In the genomic region with DNA sequence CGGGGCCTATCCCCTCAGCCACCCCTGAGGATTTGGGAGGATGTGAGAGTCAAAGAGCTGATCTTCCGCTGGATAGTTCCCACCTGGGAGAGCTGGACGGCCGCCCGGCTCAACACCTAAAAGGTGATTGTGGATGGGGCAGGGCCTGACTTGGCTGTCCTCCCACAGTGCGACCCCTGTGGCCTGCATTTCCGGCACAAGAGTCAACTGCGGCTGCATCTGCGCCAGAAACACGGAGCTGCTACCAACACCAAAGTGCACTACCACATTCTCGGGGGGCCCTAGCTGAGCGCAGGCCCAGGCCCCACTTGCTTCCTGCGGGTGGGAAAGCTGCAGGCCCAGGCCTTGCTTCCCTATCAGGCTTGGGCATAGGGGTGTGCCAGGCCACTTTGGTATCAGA, we compare ENCODE assay signal across 25 cellular contexts. TPM values are rescaled to one million over a fixed set of nuclear protein-coding genes. Genes with fewer than 3 reads are reported as not detected.
DNase-seq lines count a peak whose midpoint lies in the region; ATAC-seq, FAIRE-seq and TF ChIP-seq lines count a peak whose summit lies in the region.
"Had no signal": no experiment of that assay in that cellular context is flagged by ENCODE, and none has a peak within 500 bp of the region (broad histone marks: within the 10 kb centered on the region; RNA-seq: fewer than 3 reads in every experiment).

No MANE protein-coding gene starts in this region.

- no peak overlapping the region for H3K4me3 Mint-ChIP-seq in activated CD4-positive, alpha-beta T cell treated with anti-CD3 and anti-CD28 coated beads, Interleukin-2, amount 10 ng/mL, durations not matched to agents 24 days and 14 days
- H3K4me3 Mint-ChIP-seq in activated CD4-positive, alpha-beta T cell treated with anti-CD3 and anti-CD28 coated beads, Interleukin-2, amount 10 ng/mL, durations not matched to agents 7 days and 5 days = no peak overlapping the region
- H3K4me3 Mint-ChIP-seq in stimulated activated effector memory CD8-positive, alpha-beta T cell treated with anti-CD3 and anti-CD28 coated beads, Interleukin-12 subunit alpha, Interleukin-12 subunit beta, amount 100 ng/mL, for 72 hours = no peak overlapping the region
- H3K4me3 Mint-ChIP-seq: activated T-cell treated with anti-CD3 and anti-CD28 coated beads, Interleukin-2, amount 50 U/mL, for 4 hours had no signal

- no peaks in the 10 kb centered on the region for H3K27me3 ChIP-seq in endothelial cell of umbilical vein (ENCODE audit: control insufficient read depth in 2 of 2, insufficient read depth in 2 of 2, low read length in 2 of 2)
- H3K27me3 ChIP-seq: breast epithelium, colonic mucosa had no signal

- dilution Hi-C loops in endothelial cell of umbilical vein (cut with MboI; ENCODE audit: extremely low pct_ligation_motif_present, low sequenced_read_pairs) = no loop called here

- TF ChIP-seq CTCF in endothelial cell of umbilical vein (IDR thresholded peaks at IDR 0.05; ENCODE audit: extremely low read depth in 1 of 2, insufficient read depth in 1 of 2, low read depth in 1 of 2, low read length in 2 of 2) = no peak

- POLR2A ChIA-PET in activated CD4-positive, alpha-beta T cell treated with anti-CD3 and anti-CD28 coated beads, Interleukin-2, amount 10 ng/mL, durations not matched to agents 7 days and 5 days (lab: Charles Lee) = no interaction called here
- POLR2A ChIA-PET in endothelial cell of umbilical vein (lab: Charles Lee) = interaction anchor here (1.2 to 1.7 kb wide), 2 partner anchors 8 to 10 kb away, joined by 3 to 8 read pairs; partner anchors contain the start of gene SLC16A13

- peaks cover 6% of the 10 kb centered on the region for H3K9me3 Mint-ChIP-seq in activated CD4-positive, alpha-beta T cell treated with anti-CD3 and anti-CD28 coated beads, Interleukin-2, amount 10 ng/mL, durations not matched to agents 24 days and 14 days
- H3K9me3 Mint-ChIP-seq in activated CD4-positive, alpha-beta T cell treated with anti-CD3 and anti-CD28 coated beads, Interleukin-2, amount 10 ng/mL, durations not matched to agents 7 days and 5 days = peaks cover 8% of the 10 kb centered on the region
- H3K9me3 Mint-ChIP-seq in stimulated activated effector memory CD8-positive, alpha-beta T cell treated with anti-CD3 and anti-CD28 coated beads, Interleukin-12 subunit alpha, Interleukin-12 subunit beta, amount 100 ng/mL, for 72 hours = no peaks in the 10 kb centered on the region
- H3K9me3 Mint-ChIP-seq: activated T-cell treated with anti-CD3 and anti-CD28 coated beads, Interleukin-2, amount 50 U/mL, for 4 hours had no signal

- peaks cover 63% of the 10 kb centered on the region for H3K4me1 ChIP-seq in endothelial cell of umbilical vein (ENCODE audit: control insufficient read depth, extremely low read depth, insufficient read depth, low read length)
- H3K4me1 ChIP-seq: breast epithelium, colonic mucosa had no signal

- CTCF ChIA-PET in activated CD4-positive, alpha-beta T cell treated with anti-CD3 and anti-CD28 coated beads, Interleukin-2, amount 10 ng/mL, durations not matched to agents 7 days and 5 days (lab: Charles Lee) = no interaction called here
- CTCF ChIA-PET in endothelial cell of umbilical vein (lab: Charles Lee) = interaction anchor here (0.6 to 1.4 kb wide), 8 partner anchors 8 to 189 kb away, joined by 3 to 7 read pairs (median 3); partner anchors contain the start of gene SLC16A13

- ATAC-seq in stimulated activated effector memory CD8-positive, alpha-beta T cell treated with anti-CD3 and anti-CD28 coated beads, Interleukin-12 subunit alpha, Interleukin-12 subunit beta, amount 100 ng/mL, for 72 hours = no peak
- ATAC-seq: activated T-cell treated with anti-CD3 and anti-CD28 coated beads, Interleukin-2, amount 50 U/mL, for 4 hours; left lobe of liver had no signal

- FAIRE-seq in endothelial cell of umbilical vein (lab: Jason Lieb, UNC) = no peak
- FAIRE-seq: endometrium had no signal

- no peak overlapping the region for H3K9ac ChIP-seq in endothelial cell of umbilical vein (replicated peaks; ENCODE audit: extremely low read depth, insufficient read depth, low read length)

- H3K36me3 Mint-ChIP-seq in activated CD4-positive, alpha-beta T cell treated with anti-CD3 and anti-CD28 coated beads, Interleukin-2, amount 10 ng/mL, durations not matched to agents 24 days and 14 days (ENCODE audit: low read depth) = peaks cover 7% of the 10 kb centered on the region
- peaks cover 8% of the 10 kb centered on the region for H3K36me3 Mint-ChIP-seq in activated CD4-positive, alpha-beta T cell treated with anti-CD3 and anti-CD28 coated beads, Interleukin-2, amount 10 ng/mL, durations not matched to agents 7 days and 5 days (ENCODE audit: low read depth)
- peaks cover 16% of the 10 kb centered on the region for H3K36me3 Mint-ChIP-seq in stimulated activated effector memory CD8-positive, alpha-beta T cell treated with anti-CD3 and anti-CD28 coated beads, Interleukin-12 subunit alpha, Interleukin-12 subunit beta, amount 100 ng/mL, for 72 hours

- peaks cover 31 to 42% of the 10 kb centered on the region in 2 experiments for H3K36me3 ChIP-seq in endothelial cell of umbilical vein (ENCODE audit: control insufficient read depth in 2 of 2, extremely low read depth in 1 of 2, insufficient read depth in 2 of 2, low read length in 2 of 2)
- H3K36me3 ChIP-seq: breast epithelium, colonic mucosa had no signal

- no peaks in the 10 kb centered on the region for H4K20me1 ChIP-seq in endothelial cell of umbilical vein (replicated peaks; ENCODE audit: control insufficient read depth, extremely low read depth, insufficient read depth, low read length)

- no peaks in the 10 kb centered on the region for H3K9me3 ChIP-seq in endothelial cell of umbilical vein (replicated peaks; ENCODE audit: control insufficient read depth, insufficient read depth, low read length)
- H3K9me3 ChIP-seq: breast epithelium, colonic mucosa had no signal

- H3K79me2 ChIP-seq in endothelial cell of umbilical vein (ENCODE audit: control insufficient read depth, insufficient read depth, low read length) = peaks cover 53% of the 10 kb centered on the region

- H3K4me1 Mint-ChIP-seq in activated CD4-positive, alpha-beta T cell treated with anti-CD3 and anti-CD28 coated beads, Interleukin-2, amount 10 ng/mL, durations not matched to agents 24 days and 14 days = peaks cover 53% of the 10 kb centered on the region
- peaks cover 60% of the 10 kb centered on the region for H3K4me1 Mint-ChIP-seq in activated CD4-positive, alpha-beta T cell treated with anti-CD3 and anti-CD28 coated beads, Interleukin-2, amount 10 ng/mL, durations not matched to agents 7 days and 5 days
- H3K4me1 Mint-ChIP-seq in stimulated activated effector memory CD8-positive, alpha-beta T cell treated with anti-CD3 and anti-CD28 coated beads, Interleukin-12 subunit alpha, Interleukin-12 subunit beta, amount 100 ng/mL, for 72 hours = peaks cover 55% of the 10 kb centered on the region

- peak; percentile 51 for TF ChIP-seq POLR2A in endothelial cell of umbilical vein (IDR thresholded peaks at IDR 0.05; ENCODE audit: low read depth, low read length)

- H3K4me2 ChIP-seq in endothelial cell of umbilical vein (ENCODE audit: insufficient read depth, low read length) = peak overlapping the region; percentile 42
- H3K4me2 ChIP-seq: smooth muscle cell had no signal

- no peaks in the 10 kb centered on the region for H3K9me1 ChIP-seq in endothelial cell of umbilical vein (replicated peaks; ENCODE audit: control insufficient read depth, extremely low read depth, insufficient read depth, low read length)

- no TSS peak for BruUV-seq in endothelial cell of umbilical vein (replicated peaks; lab: Mats Ljungman, UMichigan)

- H3K27ac Mint-ChIP-seq in activated CD4-positive, alpha-beta T cell treated with anti-CD3 and anti-CD28 coated beads, Interleukin-2, amount 10 ng/mL, durations not matched to agents 24 days and 14 days = peak overlapping the region; percentile 48
- no peak overlapping the region for H3K27ac Mint-ChIP-seq in activated CD4-positive, alpha-beta T cell treated with anti-CD3 and anti-CD28 coated beads, Interleukin-2, amount 10 ng/mL, durations not matched to agents 7 days and 5 days
- peak overlapping the region; percentile 86 for H3K27ac Mint-ChIP-seq in stimulated activated effector memory CD8-positive, alpha-beta T cell treated with anti-CD3 and anti-CD28 coated beads, Interleukin-12 subunit alpha, Interleukin-12 subunit beta, amount 100 ng/mL, for 72 hours

- no peak overlapping the region for H2AFZ ChIP-seq in endothelial cell of umbilical vein (ENCODE audit: low read depth, low read length)

- peak overlapping the region; percentile 98 for H3K27ac ChIP-seq in endothelial cell of umbilical vein (ENCODE audit: insufficient read depth, low read depth, low read length)
- H3K27ac ChIP-seq in substantia nigra (ENCODE audit: low read depth, low read length, poor library complexity, severe bottlenecking) = no peak overlapping the region
- H3K27ac ChIP-seq: colonic mucosa had no signal

- intact Hi-C loops in activated CD4-positive, alpha-beta T cell treated with anti-CD3 and anti-CD28 coated beads, Interleukin-2, amount 10 ng/mL, durations not matched to agents 24 days and 14 days (cut with micrococcal nuclease) = no loop called here
- intact Hi-C loops in endothelial cell of umbilical vein (cut with micrococcal nuclease) = loop anchor here (10.0 kb wide), 1 partner anchor 827 kb away; the partner anchor contains the start of genes CYB5D1, NAA38 and TMEM88

- no peak for DNase-seq in activated CD4-positive, alpha-beta T cell treated with anti-CD3 and anti-CD28 coated beads, Interleukin-2, amount 10 ng/mL, durations not matched to agents 24 days and 14 days
- no peak for DNase-seq in activated CD4-positive, alpha-beta T cell treated with anti-CD3 and anti-CD28 coated beads, Interleukin-2, amount 10 ng/mL, durations not matched to agents 7 days and 5 days
- DNase-seq in endothelial cell of umbilical vein (ENCODE audit: low read depth, low spot score) (no peak), substantia nigra (lab: John Stamatoyannopoulos, UW) (no peak), DMS53 treated with DMSO at 0.1 percent for 48 hours (lab: John Stamatoyannopoulos, UW; ENCODE audit: unreplicated experiment) (no peak)
- DNase-seq in stimulated activated effector memory CD8-positive, alpha-beta T cell treated with anti-CD3 and anti-CD28 coated beads, Interleukin-12 subunit alpha, Interleukin-12 subunit beta, amount 100 ng/mL, for 72 hours (ENCODE audit: low spot score in 2 of 2) = no peak
- DNase-seq: 8988T; activated CD4-positive, CD25-positive, alpha-beta regulatory T cell treated with anti-CD3 and anti-CD28 coated beads, Interleukin-2, amount 50 U/mL, for 72 hours; activated naive CD4-positive, alpha-beta T cell treated with Interleukin-2 at 50 U/mL for 16 hours; activated T-cell treated with anti-CD3 and anti-CD28 coated beads, Interleukin-2, amount 50 U/mL, for 4 hours; amniotic stem cell; colonic mucosa; DMS53; H7; NCI-H1105 treated with DMSO at 0.1 percent for 48 hours; NCI-H2029 treated with DMSO at 0.1 percent for 48 hours; NCI-H226; NCI-H748 treated with DMSO at 0.1 percent for 48 hours; stimulated activated CD4-positive, alpha-beta T cell treated with anti-CD3 and anti-CD28 coated beads, Interleukin-2, amount 100 ng/mL, for 48 hours; stimulated activated naive CD4-positive, alpha-beta T cell had no signal

- H3K27me3 Mint-ChIP-seq in activated CD4-positive, alpha-beta T cell treated with anti-CD3 and anti-CD28 coated beads, Interleukin-2, amount 10 ng/mL, durations not matched to agents 24 days and 14 days = no peaks in the 10 kb centered on the region
- H3K27me3 Mint-ChIP-seq in activated CD4-positive, alpha-beta T cell treated with anti-CD3 and anti-CD28 coated beads, Interleukin-2, amount 10 ng/mL, durations not matched to agents 7 days and 5 days = peaks cover 4% of the 10 kb centered on the region

- peak overlapping the region in 1 of 3 experiments; percentile 9 for H3K4me3 ChIP-seq in endothelial cell of umbilical vein (replicated peaks in 1 of 3; ENCODE audit: insufficient read depth in 1 of 3, low read depth in 1 of 3, low read length in 3 of 3)
- H3K4me3 ChIP-seq: breast epithelium, colonic mucosa, smooth muscle cell had no signal

RNA-seq across cellular contexts. Expression of gene BCL6B, which starts 4.5 kb away (rescaled TPM):
- 0.90 and 0.91 TPM in 2 replicates for total RNA-seq in activated CD4-positive, alpha-beta T cell treated with anti-CD3 and anti-CD28 coated beads, Interleukin-2, amount 10 ng/mL, durations not matched to agents 24 days and 14 days
- under 1 TPM; 0.40 TPM for total RNA-seq in activated CD4-positive, alpha-beta T cell treated with anti-CD3 and anti-CD28 coated beads, Interleukin-2, amount 10 ng/mL, durations not matched to agents 7 days and 5 days
- 160 and 163 TPM in 2 replicates for total RNA-seq in endothelial cell of umbilical vein
- 93.5 and 94.5 TPM in 2 replicates for polyA plus RNA-seq in endothelial cell of umbilical vein
- polyA plus RNA-seq in endothelial cell of umbilical vein (2011; cell fraction: cytosol; rRNA removed) = 43.3 and 56.6 TPM in 2 replicates
- 146 and 202 TPM in 2 replicates for polyA plus RNA-seq in endothelial cell of umbilical vein (2011; cell fraction: nucleus; rRNA removed)
- 100 and 123 TPM in 2 replicates for polyA plus RNA-seq in endothelial cell of umbilical vein (2012)
- 66.4 and 74.7 TPM in 2 replicates for polyA minus RNA-seq in endothelial cell of umbilical vein
- not detected for polyA minus RNA-seq in endothelial cell of umbilical vein (2011; cell fraction: cytosol; rRNA and poly(A)+ RNA removed)
- 69.6 and 113 TPM in 2 replicates for polyA minus RNA-seq in endothelial cell of umbilical vein (2011; cell fraction: nucleus; rRNA and poly(A)+ RNA removed)
- total RNA-seq: M059J, smooth muscle cell had no signal
- polyA plus RNA-seq: smooth muscle cell had no signal

RNA-seq across cellular contexts. Expression of gene SLC16A13, which starts 8.5 kb away (rescaled TPM):
- total RNA-seq in activated CD4-positive, alpha-beta T cell treated with anti-CD3 and anti-CD28 coated beads, Interleukin-2, amount 10 ng/mL, durations not matched to agents 24 days and 14 days = 12.4 and 13.5 TPM in 2 replicates
- total RNA-seq in activated CD4-positive, alpha-beta T cell treated with anti-CD3 and anti-CD28 coated beads, Interleukin-2, amount 10 ng/mL, durations not matched to agents 7 days and 5 days = 10 to 100 TPM; 18.0 to 19.1 TPM
- total RNA-seq in endothelial cell of umbilical vein = 18.6 and 24.7 TPM in 2 replicates
- polyA plus RNA-seq in endothelial cell of umbilical vein = 16.8 and 18.4 TPM in 2 replicates
- 6.4 and 8.0 TPM in 2 replicates for polyA plus RNA-seq in endothelial cell of umbilical vein (2011; cell fraction: cytosol; rRNA removed)
- polyA plus RNA-seq in endothelial cell of umbilical vein (2011; cell fraction: nucleus; rRNA removed) = 8.8 and 10.8 TPM in 2 replicates
- polyA plus RNA-seq in endothelial cell of umbilical vein (2012) = 7.9 and 12.0 TPM in 2 replicates
- polyA minus RNA-seq in endothelial cell of umbilical vein = 13.8 and 17.9 TPM in 2 replicates
- 1.8 TPM for polyA minus RNA-seq in endothelial cell of umbilical vein (2011; cell fraction: cytosol; rRNA and poly(A)+ RNA removed)
- 5.2 and 6.5 TPM in 2 replicates for polyA minus RNA-seq in endothelial cell of umbilical vein (2011; cell fraction: nucleus; rRNA and poly(A)+ RNA removed)

RNA-seq across cellular contexts. Expression of gene RNASEK, which starts 14.9 kb away (rescaled TPM):
- total RNA-seq in activated CD4-positive, alpha-beta T cell treated with anti-CD3 and anti-CD28 coated beads, Interleukin-2, amount 10 ng/mL, durations not matched to agents 24 days and 14 days = 128 and 131 TPM in 2 replicates
- 100 to 1,000 TPM; 134 to 170 TPM for total RNA-seq in activated CD4-positive, alpha-beta T cell treated with anti-CD3 and anti-CD28 coated beads, Interleukin-2, amount 10 ng/mL, durations not matched to agents 7 days and 5 days
- total RNA-seq in endothelial cell of umbilical vein = 272 and 287 TPM in 2 replicates
- 309 and 319 TPM in 2 replicates for polyA plus RNA-seq in endothelial cell of umbilical vein
- polyA plus RNA-seq in endothelial cell of umbilical vein (2011; cell fraction: cytosol; rRNA removed) = 279 and 315 TPM in 2 replicates
- 116 and 141 TPM in 2 replicates for polyA plus RNA-seq in endothelial cell of umbilical vein (2011; cell fraction: nucleus; rRNA removed)
- polyA plus RNA-seq in endothelial cell of umbilical vein (2012) = 589 and 679 TPM in 2 replicates
- 196 and 216 TPM in 2 replicates for polyA minus RNA-seq in endothelial cell of umbilical vein
- polyA minus RNA-seq in endothelial cell of umbilical vein (2011; cell fraction: cytosol; rRNA and poly(A)+ RNA removed) = 135 TPM
- polyA minus RNA-seq in endothelial cell of umbilical vein (2011; cell fraction: nucleus; rRNA and poly(A)+ RNA removed) = 63.9 and 81.2 TPM in 2 replicates

RNA-seq across cellular contexts. Expression of gene SLC16A11, which starts 16.6 kb away (rescaled TPM):
- total RNA-seq in activated CD4-positive, alpha-beta T cell treated with anti-CD3 and anti-CD28 coated beads, Interleukin-2, amount 10 ng/mL, durations not matched to agents 24 days and 14 days = 0.16 and 0.40 TPM in 2 replicates
- not detected for total RNA-seq in activated CD4-positive, alpha-beta T cell treated with anti-CD3 and anti-CD28 coated beads, Interleukin-2, amount 10 ng/mL, durations not matched to agents 7 days and 5 days
- total RNA-seq in endothelial cell of umbilical vein = 0.53 and 0.95 TPM in 2 replicates
- polyA plus RNA-seq in endothelial cell of umbilical vein = 1.1 and 1.4 TPM in 2 replicates
- polyA plus RNA-seq in endothelial cell of umbilical vein (2011; cell fraction: cytosol; rRNA removed) = 0.52 and 0.68 TPM in 2 replicates
- polyA plus RNA-seq in endothelial cell of umbilical vein (2011; cell fraction: nucleus; rRNA removed) = 1.8 and 2.0 TPM in 2 replicates
- polyA plus RNA-seq in endothelial cell of umbilical vein (2012) = 0.21 and 0.46 TPM in 2 replicates
- polyA minus RNA-seq in endothelial cell of umbilical vein = not detected in 2 replicates
- polyA minus RNA-seq in endothelial cell of umbilical vein (2011; cell fraction: cytosol; rRNA and poly(A)+ RNA removed) = not detected
- polyA minus RNA-seq in endothelial cell of umbilical vein (2011; cell fraction: nucleus; rRNA and poly(A)+ RNA removed) = 1.2 TPM in 1 of 2 replicates, not detected in the other
- total RNA-seq: M059J had no signal

RNA-seq across cellular contexts. Expression of gene ALOX12, which starts 31.5 kb away (rescaled TPM):
- not detected in 2 replicates for total RNA-seq in activated CD4-positive, alpha-beta T cell treated with anti-CD3 and anti-CD28 coated beads, Interleukin-2, amount 10 ng/mL, durations not matched to agents 24 days and 14 days
- total RNA-seq in activated CD4-positive, alpha-beta T cell treated with anti-CD3 and anti-CD28 coated beads, Interleukin-2, amount 10 ng/mL, durations not matched to agents 7 days and 5 days = not detected
- not detected in 2 replicates for total RNA-seq in endothelial cell of umbilical vein
- not detected in 2 replicates for polyA plus RNA-seq in endothelial cell of umbilical vein
- 0.03 TPM in 1 of 2 replicates, not detected in the other for polyA plus RNA-seq in endothelial cell of umbilical vein (2011; cell fraction: cytosol; rRNA removed)
- polyA plus RNA-seq in endothelial cell of umbilical vein (2011; cell fraction: nucleus; rRNA removed) = not detected in 2 replicates
- 0.16 and 0.52 TPM in 2 replicates for polyA plus RNA-seq in endothelial cell of umbilical vein (2012)
- not detected in 2 replicates for polyA minus RNA-seq in endothelial cell of umbilical vein
- not detected for polyA minus RNA-seq in endothelial cell of umbilical vein (2011; cell fraction: cytosol; rRNA and poly(A)+ RNA removed)
- not detected in 2 replicates for polyA minus RNA-seq in endothelial cell of umbilical vein (2011; cell fraction: nucleus; rRNA and poly(A)+ RNA removed)
- total RNA-seq: activated T-cell treated with anti-CD3 and anti-CD28 coated beads, Interleukin-2, amount 50 U/mL, for 4 hours; breast epithelium; left lobe of liver; M059J; smooth muscle cell had no signal

Comparison
In these comparisons a context has a peak if more than half of its experiments do, and no peak if none do; other contexts are left out.
1. RNA of gene BCL6B, which starts 4.5 kb away (total RNA-seq): 160 to 163 TPM in endothelial cell of umbilical vein; 0.90 to 0.91 TPM in activated CD4-positive, alpha-beta T cell treated with anti-CD3 and anti-CD28 coated beads, Interleukin-2, amount 10 ng/mL, durations not matched to agents 24 days and 14 days and 0.40 TPM in activated CD4-positive, alpha-beta T cell treated with anti-CD3 and anti-CD28 coated beads, Interleukin-2, amount 10 ng/mL, durations not matched to agents 7 days and 5 days; every median in the first group is over 10 times any median in the second.